In the genomic region with DNA sequence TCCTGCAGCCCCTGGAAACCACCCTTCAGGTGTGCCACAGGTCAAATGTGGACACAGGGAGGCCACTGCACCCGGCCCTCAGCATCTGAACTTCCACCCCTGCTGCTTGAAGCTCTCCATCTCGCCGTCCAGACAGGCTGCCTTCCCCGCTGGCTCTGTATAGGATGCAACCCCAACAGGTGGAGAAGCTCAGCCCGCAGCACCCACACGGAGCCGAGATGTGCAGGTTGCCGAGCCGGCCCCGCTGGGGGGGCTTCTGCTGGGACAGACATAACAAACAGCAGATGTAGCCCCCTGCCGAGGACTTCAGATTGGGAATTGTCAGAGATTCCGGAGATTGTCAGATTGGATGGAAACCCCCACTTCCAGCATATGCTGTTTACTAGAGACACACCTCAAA, we compare ENCODE assay signal across 26 cellular contexts.
"Had no signal": no experiment of that assay in that cellular context is flagged by ENCODE, and none has a peak within 500 bp of the region (broad histone marks: within the 10 kb centered on the region; RNA-seq: fewer than 3 reads in every experiment).

No MANE protein-coding gene starts in this region.

- H3K9me3 ChIP-seq: esophagus squamous epithelium, gastroesophageal sphincter, left ventricle myocardium inferior, lower lobe of right lung, spleen, testis, tibial nerve, upper lobe of right lung, vagina had no signal

- H3K27me3 ChIP-seq: gastroesophageal sphincter, neural progenitor cell, testis, tibial nerve, upper lobe of right lung, vagina had no signal

- H3K4me1 ChIP-seq: esophagus squamous epithelium, gastroesophageal sphincter, left ventricle myocardium inferior, lower lobe of right lung, neural progenitor cell, testis, tibial nerve, upper lobe of right lung, vagina had no signal

- DNase-seq: dermis blood vessel endothelial cell; esophagus squamous epithelium; foreskin fibroblast; glutamatergic neuron; immature natural killer cell; kidney; left cardiac atrium; left ventricle myocardium inferior; lower lobe of right lung; midbrain; occipital lobe; spleen; stimulated activated CD4-positive, alpha-beta T cell treated with anti-CD3 and anti-CD28 coated beads, Interleukin-15, amount 100 ng/mL, for 24 hours; stimulated activated CD4-positive, alpha-beta T cell treated with anti-CD3 and anti-CD28 coated beads, Interleukin-1b, Interleukin-23, amount 100 ng/mL, for 48 hours; stimulated activated CD4-positive, alpha-beta T cell treated with anti-CD3 and anti-CD28 coated beads, Interleukin-4, amount 100 ng/mL, for 24 hours; stimulated activated naive B cell treated with anti-CD40 and anti-IgM and Interleukin-4, amounts not matched to agents 10 μg/mL and 1 μg/mL and 100 μg/mL, for 72 hours; stimulated activated naive CD8-positive, alpha-beta T cell treated with anti-CD3 and anti-CD28 coated beads, Interleukin-15, amount 100 ng/mL, for 72 hours; testis; upper lobe of right lung had no signal

- H3K27ac ChIP-seq: esophagus squamous epithelium, gastroesophageal sphincter, left ventricle myocardium inferior, lower lobe of right lung, neural progenitor cell, spleen, testis, tibial nerve, upper lobe of right lung, vagina had no signal

- H3K27me3 Mint-ChIP-seq: memory B cell; stimulated activated naive CD8-positive, alpha-beta T cell treated with anti-CD3 and anti-CD28 coated beads, Interleukin-15, amount 100 ng/mL, for 72 hours had no signal

- H3K4me2 ChIP-seq: neural progenitor cell had no signal

- H3K27ac Mint-ChIP-seq: immature natural killer cell; memory B cell; neural progenitor cell; stimulated activated naive B cell treated with anti-CD40 and anti-IgM and Interleukin-4, amounts not matched to agents 10 μg/mL and 1 μg/mL and 100 μg/mL, for 72 hours; stimulated activated naive CD8-positive, alpha-beta T cell treated with anti-CD3 and anti-CD28 coated beads, Interleukin-15, amount 100 ng/mL, for 72 hours had no signal

- H3K4me3 Mint-ChIP-seq: immature natural killer cell; memory B cell; natural killer cell treated with Interleukin-12 subunit alpha and Interleukin-12 subunit beta and Interleukin-15 and Interleukin-18, amount 100 ng/mL, for 72 hours; neural progenitor cell; stimulated activated naive B cell treated with anti-CD40 and anti-IgM and Interleukin-4, amounts not matched to agents 10 μg/mL and 1 μg/mL and 100 μg/mL, for 72 hours; stimulated activated naive CD8-positive, alpha-beta T cell treated with anti-CD3 and anti-CD28 coated beads, Interleukin-15, amount 100 ng/mL, for 72 hours had no signal

- H3K9me3 Mint-ChIP-seq: immature natural killer cell; memory B cell; natural killer cell treated with Interleukin-12 subunit alpha and Interleukin-12 subunit beta and Interleukin-15 and Interleukin-18, amount 100 ng/mL, for 72 hours; stimulated activated naive CD8-positive, alpha-beta T cell treated with anti-CD3 and anti-CD28 coated beads, Interleukin-15, amount 100 ng/mL, for 72 hours had no signal

- H3K36me3 Mint-ChIP-seq: immature natural killer cell; memory B cell; natural killer cell treated with Interleukin-12 subunit alpha and Interleukin-12 subunit beta and Interleukin-15 and Interleukin-18, amount 100 ng/mL, for 72 hours; neural progenitor cell; stimulated activated naive B cell treated with anti-CD40 and anti-IgM and Interleukin-4, amounts not matched to agents 10 μg/mL and 1 μg/mL and 100 μg/mL, for 72 hours had no signal

- H3K4me1 Mint-ChIP-seq: stimulated activated naive B cell treated with anti-CD40 and anti-IgM and Interleukin-4, amounts not matched to agents 10 μg/mL and 1 μg/mL and 100 μg/mL, for 72 hours had no signal

- H3K4me3 ChIP-seq: esophagus squamous epithelium, gastroesophageal sphincter, left ventricle myocardium inferior, lower lobe of right lung, neural progenitor cell, spleen, testis, tibial nerve, upper lobe of right lung, vagina had no signal

- ATAC-seq: gastroesophageal sphincter; left cardiac atrium; lower lobe of right lung; natural killer cell treated with Interleukin-12 subunit alpha and Interleukin-12 subunit beta and Interleukin-15 and Interleukin-18, amount 100 ng/mL, for 72 hours; sciatic nerve; stimulated activated naive B cell treated with anti-CD40 and anti-IgM and Interleukin-4, amounts not matched to agents 10 μg/mL and 1 μg/mL and 100 μg/mL, for 72 hours; stimulated activated naive CD8-positive, alpha-beta T cell treated with anti-CD3 and anti-CD28 coated beads, Interleukin-15, amount 100 ng/mL, for 72 hours; upper lobe of right lung had no signal

- H2AFZ ChIP-seq: neural progenitor cell had no signal

- H3K36me3 ChIP-seq: esophagus squamous epithelium, gastroesophageal sphincter, left ventricle myocardium inferior, lower lobe of right lung, neural progenitor cell, spleen, tibial nerve, upper lobe of right lung, vagina had no signal
